ENCODE assay signal across 13 cellular contexts in genomic region chr17:57326764-57327163, GRCh38.
"Had no signal": no experiment of that assay in that cellular context is flagged by ENCODE, and none has a peak within 500 bp of the region (broad histone marks: within the 10 kb centered on the region; RNA-seq: fewer than 3 reads in every experiment).

No MANE protein-coding gene starts in this region.

- H3K36me3 ChIP-seq: breast epithelium, suprapubic skin had no signal

- H3K27ac Mint-ChIP-seq: activated naive CD8-positive, alpha-beta T cell treated with anti-CD3 and anti-CD28 coated beads, Interleukin-2, amount 10 ng/mL, durations not matched to agents 7 days and 5 days; dendritic cell treated with granulocyte-macrophage colony-stimulating factor and Interleukin-4, amounts not matched to agents 40 ng/mL and 50 ng/mL, for 4 days; stimulated activated memory B cell treated with anti-CD40 and anti-IgM and Interleukin-4, amounts not matched to agents 10 μg/mL and 1 μg/mL and 100 μg/mL, for 72 hours; T-helper 1 cell treated with Interleukin-12 subunit alpha and Interleukin-12 subunit beta and Interleukin-4 antibody, amounts not matched to agents 30 μg/mL and 1 μg/mL, for 36 hours had no signal

- DNase-seq: activated naive CD8-positive, alpha-beta T cell treated with anti-CD3 and anti-CD28 coated beads, Interleukin-2, amount 10 ng/mL, durations not matched to agents 7 days and 5 days; aorta; effector memory CD4-positive, alpha-beta T cell; foreskin keratinocyte; immature natural killer cell; mesendoderm; stimulated activated CD4-positive, alpha-beta T cell treated with anti-CD3 and anti-CD28 coated beads, Interleukin-12 subunit alpha, Interleukin-12 subunit beta, amount 100 ng/mL, for 4 hours; trophoblast cell had no signal

- H3K4me3 ChIP-seq: breast epithelium, suprapubic skin had no signal

- H3K27ac ChIP-seq: breast epithelium, foreskin keratinocyte, suprapubic skin had no signal

- H3K9me3 ChIP-seq: breast epithelium, suprapubic skin had no signal

- ATAC-seq: foreskin keratinocyte; stimulated activated memory B cell treated with anti-CD40 and anti-IgM and Interleukin-4, amounts not matched to agents 10 μg/mL and 1 μg/mL and 100 μg/mL, for 72 hours had no signal

- H3K27me3 ChIP-seq: breast epithelium, foreskin keratinocyte, suprapubic skin had no signal

- H3K4me1 ChIP-seq: breast epithelium, foreskin keratinocyte, suprapubic skin had no signal

- H3K9me3 Mint-ChIP-seq: dendritic cell treated with granulocyte-macrophage colony-stimulating factor and Interleukin-4, amounts not matched to agents 40 ng/mL and 50 ng/mL, for 4 days; stimulated activated memory B cell treated with anti-CD40 and anti-IgM and Interleukin-4, amounts not matched to agents 10 μg/mL and 1 μg/mL and 100 μg/mL, for 72 hours; T-helper 1 cell treated with Interleukin-12 subunit alpha and Interleukin-12 subunit beta and Interleukin-4 antibody, amounts not matched to agents 30 μg/mL and 1 μg/mL, for 36 hours had no signal

- H3K4me3 Mint-ChIP-seq: activated naive CD8-positive, alpha-beta T cell treated with anti-CD3 and anti-CD28 coated beads, Interleukin-2, amount 10 ng/mL, durations not matched to agents 7 days and 5 days; dendritic cell treated with granulocyte-macrophage colony-stimulating factor and Interleukin-4, amounts not matched to agents 40 ng/mL and 50 ng/mL, for 4 days; immature natural killer cell; stimulated activated memory B cell treated with anti-CD40 and anti-IgM and Interleukin-4, amounts not matched to agents 10 μg/mL and 1 μg/mL and 100 μg/mL, for 72 hours; T-helper 1 cell treated with Interleukin-12 subunit alpha and Interleukin-12 subunit beta and Interleukin-4 antibody, amounts not matched to agents 30 μg/mL and 1 μg/mL, for 36 hours had no signal

- H3K27me3 Mint-ChIP-seq: activated naive CD8-positive, alpha-beta T cell treated with anti-CD3 and anti-CD28 coated beads, Interleukin-2, amount 10 ng/mL, durations not matched to agents 7 days and 5 days; dendritic cell treated with granulocyte-macrophage colony-stimulating factor and Interleukin-4, amounts not matched to agents 40 ng/mL and 50 ng/mL, for 4 days; stimulated activated memory B cell treated with anti-CD40 and anti-IgM and Interleukin-4, amounts not matched to agents 10 μg/mL and 1 μg/mL and 100 μg/mL, for 72 hours had no signal
